1 cellular context compared by ENCODE assay signal in the genomic region with DNA sequence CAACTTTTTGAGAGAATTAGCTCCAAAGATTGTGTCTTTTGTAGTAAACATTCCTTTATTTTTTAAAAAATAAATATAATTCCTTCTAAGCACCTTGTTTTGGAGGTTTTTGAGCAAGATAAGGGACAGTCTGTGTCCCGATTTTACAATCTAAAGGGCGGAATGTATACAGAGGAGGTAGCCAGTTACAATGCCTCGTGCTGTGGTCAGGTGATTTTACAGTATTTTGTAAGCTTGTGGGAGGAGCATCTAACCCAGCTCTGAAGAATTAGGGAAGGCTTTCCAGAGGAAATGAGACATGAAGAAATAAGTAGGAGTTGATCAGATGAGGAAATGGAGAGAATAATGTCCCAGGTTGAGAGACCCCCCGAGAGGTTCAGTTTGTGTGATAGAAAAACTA.
TF ChIP-seq lines count a peak whose summit lies in the region.

No MANE protein-coding gene starts in this region.

TF ChIP-seq in WTC11, 78 proteins besides CTCF, POLR2A, EP300 and RAD21 (continued from another document):
- TF ChIP-seq RORB (CRISPR knock-in tag; IDR thresholded peaks at IDR 0.05) (no peak), ZNF138 (CRISPR knock-in tag; conservative IDR thresholded peaks at IDR 0.05) (no peak), ATF2 (CRISPR knock-in tag; IDR thresholded peaks at IDR 0.05; ENCODE audit: borderline replicate concordance, low read depth) (no peak), E2F5 (CRISPR knock-in tag; IDR thresholded peaks at IDR 0.05) (no peak), GRHL2 (CRISPR knock-in tag; IDR thresholded peaks at IDR 0.05; ENCODE audit: insufficient replicate concordance, severe bottlenecking) (no peak)
- TF ChIP-seq, protein P1, sequence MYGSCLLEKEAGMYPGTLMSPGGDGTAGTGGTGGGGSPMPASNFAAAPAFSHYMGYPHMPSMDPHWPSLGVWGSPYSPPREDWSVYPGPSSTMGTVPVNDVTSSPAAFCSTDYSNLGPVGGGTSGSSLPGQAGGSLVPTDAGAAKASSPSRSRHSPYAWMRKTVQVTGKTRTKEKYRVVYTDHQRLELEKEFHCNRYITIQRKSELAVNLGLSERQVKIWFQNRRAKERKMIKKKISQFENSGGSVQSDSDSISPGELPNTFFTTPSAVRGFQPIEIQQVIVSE (CRISPR knock-in tag; IDR thresholded peaks at IDR 0.05; ENCODE audit: borderline replicate concordance), result no peak
- TF ChIP-seq, protein P2, sequence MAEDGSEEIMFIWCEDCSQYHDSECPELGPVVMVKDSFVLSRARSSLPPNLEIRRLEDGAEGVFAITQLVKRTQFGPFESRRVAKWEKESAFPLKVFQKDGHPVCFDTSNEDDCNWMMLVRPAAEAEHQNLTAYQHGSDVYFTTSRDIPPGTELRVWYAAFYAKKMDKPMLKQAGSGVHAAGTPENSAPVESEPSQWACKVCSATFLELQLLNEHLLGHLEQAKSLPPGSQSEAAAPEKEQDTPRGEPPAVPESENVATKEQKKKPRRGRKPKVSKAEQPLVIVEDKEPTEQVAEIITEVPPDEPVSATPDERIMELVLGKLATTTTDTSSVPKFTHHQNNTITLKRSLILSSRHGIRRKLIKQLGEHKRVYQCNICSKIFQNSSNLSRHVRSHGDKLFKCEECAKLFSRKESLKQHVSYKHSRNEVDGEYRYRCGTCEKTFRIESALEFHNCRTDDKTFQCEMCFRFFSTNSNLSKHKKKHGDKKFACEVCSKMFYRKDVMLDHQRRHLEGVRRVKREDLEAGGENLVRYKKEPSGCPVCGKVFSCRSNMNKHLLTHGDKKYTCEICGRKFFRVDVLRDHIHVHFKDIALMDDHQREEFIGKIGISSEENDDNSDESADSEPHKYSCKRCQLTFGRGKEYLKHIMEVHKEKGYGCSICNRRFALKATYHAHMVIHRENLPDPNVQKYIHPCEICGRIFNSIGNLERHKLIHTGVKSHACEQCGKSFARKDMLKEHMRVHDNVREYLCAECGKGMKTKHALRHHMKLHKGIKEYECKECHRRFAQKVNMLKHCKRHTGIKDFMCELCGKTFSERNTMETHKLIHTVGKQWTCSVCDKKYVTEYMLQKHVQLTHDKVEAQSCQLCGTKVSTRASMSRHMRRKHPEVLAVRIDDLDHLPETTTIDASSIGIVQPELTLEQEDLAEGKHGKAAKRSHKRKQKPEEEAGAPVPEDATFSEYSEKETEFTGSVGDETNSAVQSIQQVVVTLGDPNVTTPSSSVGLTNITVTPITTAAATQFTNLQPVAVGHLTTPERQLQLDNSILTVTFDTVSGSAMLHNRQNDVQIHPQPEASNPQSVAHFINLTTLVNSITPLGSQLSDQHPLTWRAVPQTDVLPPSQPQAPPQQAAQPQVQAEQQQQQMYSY (CRISPR knock-in tag; IDR thresholded peaks at IDR 0.05), result no peak
